19 cellular contexts compared by ENCODE assay signal in genomic region chr6:105764318-105764717, GRCh38.
DNase-seq lines count a peak whose midpoint lies in the region; FAIRE-seq and TF ChIP-seq lines count a peak whose summit lies in the region.
"Had no signal": no experiment of that assay in that cellular context is flagged by ENCODE, and none has a peak within 500 bp of the region (broad histone marks: within the 10 kb centered on the region; RNA-seq: fewer than 3 reads in every experiment).

No MANE protein-coding gene starts in this region.

- peaks cover 12% of the 10 kb centered on the region for H3K36me3 Mint-ChIP-seq in MCF 10A (ENCODE audit: insufficient read depth, unreplicated experiment)
- H3K36me3 Mint-ChIP-seq in astrocyte (ENCODE audit: low read depth, unreplicated experiment), result no peaks in the 10 kb centered on the region
- H3K36me3 Mint-ChIP-seq: CD14-positive monocyte; CD4-positive, alpha-beta memory T cell had no signal

- H3K27me3 ChIP-seq in mammary epithelial cell (ENCODE audit: insufficient read depth, low read length), result no peaks in the 10 kb centered on the region
- no peaks in the 10 kb centered on the region for H3K27me3 ChIP-seq in astrocyte (ENCODE audit: insufficient read depth, low read length)
- no peaks in the 10 kb centered on the region for H3K27me3 ChIP-seq in keratinocyte (ENCODE audit: control insufficient read depth, extremely low read depth, insufficient read depth, low read length)
- H3K27me3 ChIP-seq: BLaER1 had no signal

- H3K9me2 ChIP-seq in OCI-LY7 (ENCODE audit: insufficient read depth, low read length), result no peaks in the 10 kb centered on the region

- no peaks in the 10 kb centered on the region for H3K27me3 Mint-ChIP-seq in MCF 10A (ENCODE audit: insufficient read depth, unreplicated experiment)
- H3K27me3 Mint-ChIP-seq in astrocyte (ENCODE audit: low read depth, unreplicated experiment), result no peaks in the 10 kb centered on the region
- H3K27me3 Mint-ChIP-seq: CD4-positive, alpha-beta memory T cell had no signal

- no peak overlapping the region for H3K4me2 ChIP-seq in mammary epithelial cell (ENCODE audit: insufficient read depth, low read depth, low read length)
- H3K4me2 ChIP-seq in astrocyte (ENCODE audit: low read length), result no peak overlapping the region
- H3K4me2 ChIP-seq in keratinocyte (ENCODE audit: control insufficient read depth, extremely low read depth, insufficient read depth, low read depth, low read length), result no peak overlapping the region
- H3K4me2 ChIP-seq in OCI-LY7 (ENCODE audit: low read length), result no peak overlapping the region
- H3K4me2 ChIP-seq: BLaER1, GM23338 had no signal

- H3K4me3 ChIP-seq in mammary epithelial cell (replicated peaks in 1 of 3; ENCODE audit: insufficient read depth in 1 of 3, low read depth in 2 of 3, low read length in 3 of 3) (no peak overlapping the region), astrocyte (ENCODE audit: insufficient read depth, low read depth, low read length) (no peak overlapping the region), keratinocyte (ENCODE audit: control insufficient read depth in 2 of 3, extremely low read depth in 1 of 3, insufficient read depth in 2 of 3, low read depth in 1 of 3, low read length in 3 of 3) (no peak overlapping the region), OCI-LY7 (ENCODE audit: low read depth, low read length, poor library complexity, severe bottlenecking) (no peak overlapping the region)
- H3K4me3 ChIP-seq: BLaER1, GM23338 had no signal

- H3K9ac ChIP-seq in mammary epithelial cell (ENCODE audit: insufficient read depth, low read length), result no peak overlapping the region
- no peak overlapping the region for H3K9ac ChIP-seq in astrocyte (ENCODE audit: low read length)
- H3K9ac ChIP-seq in keratinocyte (ENCODE audit: control insufficient read depth, extremely low read depth, insufficient read depth, low read length), result peak overlapping the region; percentile 3
- H3K9ac ChIP-seq: BLaER1 had no signal

- H3K27ac Mint-ChIP-seq in MCF 10A (ENCODE audit: low read depth, unreplicated experiment), result no peak overlapping the region
- H3K27ac Mint-ChIP-seq in astrocyte (ENCODE audit: unreplicated experiment), result peak overlapping the region; percentile 80
- H3K27ac Mint-ChIP-seq: CD14-positive monocyte; CD4-positive, alpha-beta memory T cell; GM23338 had no signal

- FAIRE-seq in astrocyte (lab: Jason Lieb, UNC) (no peak), keratinocyte (lab: Jason Lieb, UNC) (peak; percentile 26)
- FAIRE-seq: GM18507, H54, HTR-8/SVneo had no signal

- dilution Hi-C loops in mammary epithelial cell (cut with HindIII; ENCODE audit: low sequenced_read_pairs), result no loop called here
- dilution Hi-C loops in keratinocyte (cut with MboI; ENCODE audit: extremely low pct_ligation_motif_present, low sequenced_read_pairs), result no loop called here

- H3K27ac ChIP-seq in mammary epithelial cell (ENCODE audit: insufficient read depth, low read depth, low read length) (peak overlapping the region; percentile 70), astrocyte (ENCODE audit: low read depth, low read length) (peak overlapping the region; percentile 64), keratinocyte (ENCODE audit: control insufficient read depth, insufficient read depth, low read length) (peak overlapping the region; percentile 80), OCI-LY7 (ENCODE audit: low read depth, low read length, poor library complexity, severe bottlenecking) (no peak overlapping the region)
- H3K27ac ChIP-seq: 22Rv1, BLaER1 had no signal

- H3K4me3 Mint-ChIP-seq in MCF 10A (ENCODE audit: unreplicated experiment), result no peak overlapping the region
- H3K4me3 Mint-ChIP-seq in astrocyte (ENCODE audit: unreplicated experiment), result no peak overlapping the region
- H3K4me3 Mint-ChIP-seq: CD14-positive monocyte; CD4-positive, alpha-beta memory T cell; GM23338 had no signal

- CTCF ChIA-PET in mammary epithelial cell (lab: Charles Lee; ENCODE audit: low non-redundant PET) (no interaction called here), MCF 10A (lab: Yijun Ruan, JAX) (interaction anchor here (1.1 kb wide), 1 partner anchor 38 kb away, joined by 3 read pairs; no protein-coding TSS in a partner anchor), OCI-LY7 (lab: Charles Lee; ENCODE audit: unreplicated experiment) (no interaction called here)

- no TSS peak for BruUV-seq in mammary epithelial cell (replicated peaks; lab: Mats Ljungman, UMichigan)
- no TSS peak for BruUV-seq in MCF 10A (replicated peaks; lab: Mats Ljungman, UMichigan)
- BruUV-seq in OCI-LY7 (replicated peaks; lab: Mats Ljungman, UMichigan), result no TSS peak

- POLR2A ChIA-PET in MCF 10A (lab: Yijun Ruan, JAX) (no interaction called here), OCI-LY7 (lab: Charles Lee) (interaction anchor here (1.2 to 2.3 kb wide), 3 partner anchors 8 to 27 kb away, joined by 3 to 7 read pairs (median 5); no protein-coding TSS in a partner anchor)

- in situ Hi-C loops in mammary epithelial cell (cut with MboI; ENCODE audit: low sequenced_read_pairs in 2 of 2), result no loop called here

- no peak for TF ChIP-seq CTCF in mammary epithelial cell (conservative IDR thresholded peaks at IDR 0.05 in 1 of 2, IDR thresholded peaks at IDR 0.05 in 1 of 2; ENCODE audit: extremely low read depth in 1 of 2, insufficient read depth in 1 of 2, low read depth in 1 of 2, low read length in 2 of 2)
- TF ChIP-seq CTCF in MCF 10A (IDR thresholded peaks at IDR 0.05; ENCODE audit: unreplicated experiment), result no peak
- TF ChIP-seq CTCF in astrocyte (IDR thresholded peaks at IDR 0.05; ENCODE audit: insufficient read depth, low read depth, low read length), result no peak
- no peak for TF ChIP-seq CTCF in keratinocyte (optimal IDR thresholded peaks at IDR 0.05 in 1 of 3, IDR thresholded peaks at IDR 0.05 in 1 of 3, conservative IDR thresholded peaks at IDR 0.05 in 1 of 3; ENCODE audit: extremely low read depth in 1 of 3, insufficient read depth in 2 of 3, low read length in 3 of 3)
- no peak for TF ChIP-seq CTCF in OCI-LY7 (conservative IDR thresholded peaks at IDR 0.05; ENCODE audit: low read length)

- H3K9me3 Mint-ChIP-seq in MCF 10A (ENCODE audit: unreplicated experiment) (no peaks in the 10 kb centered on the region), astrocyte (ENCODE audit: unreplicated experiment) (no peaks in the 10 kb centered on the region)
- H3K9me3 Mint-ChIP-seq: GM23338 had no signal

- no peaks in the 10 kb centered on the region for H3K9me3 ChIP-seq in mammary epithelial cell (replicated peaks; ENCODE audit: insufficient read depth, low read length)
- H3K9me3 ChIP-seq in astrocyte (ENCODE audit: insufficient read depth, low read depth, low read length), result no peaks in the 10 kb centered on the region
- no peaks in the 10 kb centered on the region for H3K9me3 ChIP-seq in keratinocyte (ENCODE audit: control insufficient read depth, low read depth, low read length)
- H3K9me3 ChIP-seq in OCI-LY7 (ENCODE audit: low read length), result no peaks in the 10 kb centered on the region
- H3K9me3 ChIP-seq: BLaER1 had no signal

- peaks cover 13% of the 10 kb centered on the region for H3K4me1 Mint-ChIP-seq in MCF 10A (ENCODE audit: insufficient read depth, unreplicated experiment)
- peaks cover 20% of the 10 kb centered on the region for H3K4me1 Mint-ChIP-seq in astrocyte (ENCODE audit: low read depth, unreplicated experiment)
- H3K4me1 Mint-ChIP-seq: CD14-positive monocyte; CD4-positive, alpha-beta memory T cell had no signal

- whole genome bisulfite sequencing in mammary epithelial cell (ENCODE audit: low coverage, missing lambda C conversion rate), result no CpG with 5 or more reads among the region's 1 CpG

- H3K9me1 ChIP-seq in keratinocyte (ENCODE audit: control insufficient read depth, extremely low read depth, insufficient read depth, low read length), result no peaks in the 10 kb centered on the region

- intact Hi-C loops in mammary epithelial cell (cut with micrococcal nuclease), result no loop called here
- intact Hi-C loops in MCF 10A (cut with micrococcal nuclease), result no loop called here
- intact Hi-C loops in OCI-LY7 (cut with micrococcal nuclease; ENCODE audit: unreplicated experiment), result no loop called here

- no peaks in the 10 kb centered on the region for H4K20me1 ChIP-seq in mammary epithelial cell (ENCODE audit: insufficient read depth, low read length)
- no peaks in the 10 kb centered on the region for H4K20me1 ChIP-seq in astrocyte (ENCODE audit: insufficient read depth, low read length)
- H4K20me1 ChIP-seq in keratinocyte (ENCODE audit: control insufficient read depth, extremely low read depth, insufficient read depth, low read length), result no peaks in the 10 kb centered on the region
- no peaks in the 10 kb centered on the region for H4K20me1 ChIP-seq in OCI-LY7 (ENCODE audit: insufficient read depth, low read length)
- H4K20me1 ChIP-seq: BLaER1 had no signal

- DNase-seq in mammary epithelial cell (no peak), MCF 10A (ENCODE audit: unreplicated experiment) (no peak), astrocyte (ENCODE audit: low read depth) (no peak), keratinocyte (ENCODE audit: low read depth, low spot score) (no peak), NCI-H2227 (lab: John Stamatoyannopoulos, UW; ENCODE audit: unreplicated experiment) (no peak), OCI-LY7 (ENCODE audit: low spot score) (no peak), NCI-H1417 (lab: John Stamatoyannopoulos, UW) (no peak)
- DNase-seq: CD4-positive, alpha-beta memory T cell; DMS153; DMS79; GDM1; HCEC 1CT had no signal

- H3K4me1 ChIP-seq in mammary epithelial cell (ENCODE audit: insufficient read depth, low read length), result peaks cover 28% of the 10 kb centered on the region
- H3K4me1 ChIP-seq in astrocyte (ENCODE audit: insufficient read depth, low read length), result peaks cover 20% of the 10 kb centered on the region
- H3K4me1 ChIP-seq in keratinocyte (ENCODE audit: control insufficient read depth, extremely low read depth, insufficient read depth, low read length), result peaks cover 34% of the 10 kb centered on the region
- H3K4me1 ChIP-seq in OCI-LY7 (ENCODE audit: insufficient read depth, low read length, poor library complexity, severe bottlenecking), result peaks cover 17% of the 10 kb centered on the region
- H3K4me1 ChIP-seq: BLaER1 had no signal

- H3K36me3 ChIP-seq in mammary epithelial cell (ENCODE audit: insufficient read depth, low read length) (no peaks in the 10 kb centered on the region), astrocyte (ENCODE audit: insufficient read depth, low read length) (no peaks in the 10 kb centered on the region), keratinocyte (ENCODE audit: control insufficient read depth in 2 of 2, extremely low read depth in 1 of 2, insufficient read depth in 2 of 2, low read length in 2 of 2) (no peaks in the 10 kb centered on the region), OCI-LY7 (ENCODE audit: insufficient read depth, low read length) (no peaks in the 10 kb centered on the region)
- H3K36me3 ChIP-seq: BLaER1 had no signal

- peak overlapping the region; percentile 5 for H2AFZ ChIP-seq in mammary epithelial cell (ENCODE audit: low read depth, low read length)
- no peak overlapping the region for H2AFZ ChIP-seq in astrocyte (ENCODE audit: low read depth, low read length)
- no peak overlapping the region for H2AFZ ChIP-seq in keratinocyte (ENCODE audit: control insufficient read depth, low read length)
- H2AFZ ChIP-seq in OCI-LY7 (ENCODE audit: low read length), result no peak overlapping the region
- H2AFZ ChIP-seq: GM23338 had no signal

- no peaks in the 10 kb centered on the region for H3K79me2 ChIP-seq in mammary epithelial cell (ENCODE audit: insufficient read depth, low read length)
- no peaks in the 10 kb centered on the region for H3K79me2 ChIP-seq in astrocyte (ENCODE audit: insufficient read depth, low read length)
- H3K79me2 ChIP-seq in keratinocyte (ENCODE audit: control insufficient read depth, insufficient read depth, low read length), result no peaks in the 10 kb centered on the region
- no peaks in the 10 kb centered on the region for H3K79me2 ChIP-seq in OCI-LY7 (ENCODE audit: insufficient read depth, low read depth, low read length)
